1 cellular context compared by ENCODE assay signal in the genomic region with DNA sequence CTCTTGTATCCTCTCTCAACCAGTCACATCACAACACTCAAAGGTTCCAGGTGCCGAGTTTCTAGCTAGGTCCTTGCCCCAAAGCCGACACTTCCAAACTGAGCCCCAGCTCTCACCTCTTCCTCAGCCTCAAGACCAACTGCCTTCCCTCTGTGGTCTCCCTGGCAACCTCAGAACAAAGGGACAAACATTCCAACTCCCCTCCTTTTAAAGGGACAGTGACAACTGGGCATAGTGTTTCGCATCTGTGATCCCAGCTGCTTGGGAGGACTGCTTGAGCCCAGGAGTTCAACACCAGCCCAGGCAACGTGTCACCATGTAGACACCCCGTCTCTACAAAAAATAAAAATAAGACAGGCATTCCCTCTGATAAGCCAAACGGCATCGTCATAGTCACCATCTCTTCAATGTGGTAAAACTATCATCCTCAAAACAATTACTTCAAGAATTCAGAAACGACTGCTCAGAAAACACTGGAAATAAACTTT.
TF ChIP-seq lines count a peak whose summit lies in the region.

No MANE protein-coding gene starts in this region.

TF ChIP-seq in HEK293T, 16 proteins besides CTCF, POLR2A, EP300 and RAD21 (continued from another document):
- TF ChIP-seq TARDBP (IDR thresholded peaks at IDR 0.05) (no peak), BHLHE40 (IDR thresholded peaks at IDR 0.05; ENCODE audit: borderline replicate concordance) (no peak)
